Comparison of ENCODE assay signal across 1 cellular context in genomic region chr20:32965581-32966373, GRCh38.
TF ChIP-seq lines count a peak whose summit lies in the region.

No MANE protein-coding gene starts in this region.

TF ChIP-seq in GM23338, 12 proteins besides CTCF, POLR2A, EP300 and RAD21 (continued from another document):
- no peak for TF ChIP-seq EZH2 (IDR thresholded peaks at IDR 0.05; ENCODE audit: low read depth, unreplicated experiment)
- TF ChIP-seq POLR2AphosphoS5 (IDR thresholded peaks at IDR 0.05; ENCODE audit: low read depth) = no peak
- TF ChIP-seq, protein P1, sequence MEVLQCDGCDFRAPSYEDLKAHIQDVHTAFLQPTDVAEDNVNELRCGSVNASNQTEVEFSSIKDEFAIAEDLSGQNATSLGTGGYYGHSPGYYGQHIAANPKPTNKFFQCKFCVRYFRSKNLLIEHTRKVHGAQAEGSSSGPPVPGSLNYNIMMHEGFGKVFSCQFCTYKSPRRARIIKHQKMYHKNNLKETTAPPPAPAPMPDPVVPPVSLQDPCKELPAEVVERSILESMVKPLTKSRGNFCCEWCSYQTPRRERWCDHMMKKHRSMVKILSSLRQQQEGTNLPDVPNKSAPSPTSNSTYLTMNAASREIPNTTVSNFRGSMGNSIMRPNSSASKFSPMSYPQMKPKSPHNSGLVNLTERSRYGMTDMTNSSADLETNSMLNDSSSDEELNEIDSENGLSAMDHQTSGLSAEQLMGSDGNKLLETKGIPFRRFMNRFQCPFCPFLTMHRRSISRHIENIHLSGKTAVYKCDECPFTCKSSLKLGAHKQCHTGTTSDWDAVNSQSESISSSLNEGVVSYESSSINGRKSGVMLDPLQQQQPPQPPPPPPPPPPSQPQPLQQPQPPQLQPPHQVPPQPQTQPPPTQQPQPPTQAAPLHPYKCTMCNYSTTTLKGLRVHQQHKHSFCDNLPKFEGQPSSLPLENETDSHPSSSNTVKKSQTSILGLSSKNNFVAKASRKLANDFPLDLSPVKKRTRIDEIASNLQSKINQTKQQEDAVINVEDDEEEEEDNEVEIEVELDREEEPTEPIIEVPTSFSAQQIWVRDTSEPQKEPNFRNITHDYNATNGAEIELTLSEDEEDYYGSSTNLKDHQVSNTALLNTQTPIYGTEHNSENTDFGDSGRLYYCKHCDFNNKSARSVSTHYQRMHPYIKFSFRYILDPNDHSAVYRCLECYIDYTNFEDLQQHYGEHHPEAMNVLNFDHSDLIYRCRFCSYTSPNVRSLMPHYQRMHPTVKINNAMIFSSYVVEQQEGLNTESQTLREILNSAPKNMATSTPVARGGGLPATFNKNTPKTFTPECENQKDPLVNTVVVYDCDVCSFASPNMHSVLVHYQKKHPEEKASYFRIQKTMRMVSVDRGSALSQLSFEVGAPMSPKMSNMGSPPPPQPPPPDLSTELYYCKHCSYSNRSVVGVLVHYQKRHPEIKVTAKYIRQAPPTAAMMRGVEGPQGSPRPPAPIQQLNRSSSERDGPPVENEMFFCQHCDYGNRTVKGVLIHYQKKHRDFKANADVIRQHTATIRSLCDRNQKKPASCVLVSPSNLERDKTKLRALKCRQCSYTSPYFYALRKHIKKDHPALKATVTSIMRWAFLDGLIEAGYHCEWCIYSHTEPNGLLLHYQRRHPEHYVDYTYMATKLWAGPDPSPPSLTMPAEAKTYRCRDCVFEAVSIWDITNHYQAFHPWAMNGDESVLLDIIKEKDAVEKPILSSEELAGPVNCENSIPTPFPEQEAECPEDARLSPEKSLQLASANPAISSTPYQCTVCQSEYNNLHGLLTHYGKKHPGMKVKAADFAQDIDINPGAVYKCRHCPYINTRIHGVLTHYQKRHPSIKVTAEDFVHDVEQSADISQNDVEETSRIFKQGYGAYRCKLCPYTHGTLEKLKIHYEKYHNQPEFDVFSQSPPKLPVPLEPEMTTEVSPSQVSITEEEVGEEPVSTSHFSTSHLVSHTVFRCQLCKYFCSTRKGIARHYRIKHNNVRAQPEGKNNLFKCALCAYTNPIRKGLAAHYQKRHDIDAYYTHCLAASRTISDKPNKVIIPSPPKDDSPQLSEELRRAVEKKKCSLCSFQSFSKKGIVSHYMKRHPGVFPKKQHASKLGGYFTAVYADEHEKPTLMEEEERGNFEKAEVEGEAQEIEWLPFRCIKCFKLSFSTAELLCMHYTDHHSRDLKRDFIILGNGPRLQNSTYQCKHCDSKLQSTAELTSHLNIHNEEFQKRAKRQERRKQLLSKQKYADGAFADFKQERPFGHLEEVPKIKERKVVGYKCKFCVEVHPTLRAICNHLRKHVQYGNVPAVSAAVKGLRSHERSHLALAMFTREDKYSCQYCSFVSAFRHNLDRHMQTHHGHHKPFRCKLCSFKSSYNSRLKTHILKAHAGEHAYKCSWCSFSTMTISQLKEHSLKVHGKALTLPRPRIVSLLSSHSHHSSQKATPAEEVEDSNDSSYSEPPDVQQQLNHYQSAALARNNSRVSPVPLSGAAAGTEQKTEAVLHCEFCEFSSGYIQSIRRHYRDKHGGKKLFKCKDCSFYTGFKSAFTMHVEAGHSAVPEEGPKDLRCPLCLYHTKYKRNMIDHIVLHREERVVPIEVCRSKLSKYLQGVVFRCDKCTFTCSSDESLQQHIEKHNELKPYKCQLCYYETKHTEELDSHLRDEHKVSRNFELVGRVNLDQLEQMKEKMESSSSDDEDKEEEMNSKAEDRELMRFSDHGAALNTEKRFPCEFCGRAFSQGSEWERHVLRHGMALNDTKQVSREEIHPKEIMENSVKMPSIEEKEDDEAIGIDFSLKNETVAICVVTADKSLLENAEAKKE (CRISPR knock-in tag; IDR thresholded peaks at IDR 0.05) = no peak
- TF ChIP-seq JUNB (IDR thresholded peaks at IDR 0.05; ENCODE audit: unreplicated experiment) = no peak
- TF ChIP-seq EZH2phosphoT487 (IDR thresholded peaks at IDR 0.05; ENCODE audit: unreplicated experiment) = no peak
- TF ChIP-seq CREB1 (CRISPR knock-in tag; IDR thresholded peaks at IDR 0.05; ENCODE audit: low read depth) = no peak
